Comparison of ENCODE assay signal across 1 cellular context in the genomic region with DNA sequence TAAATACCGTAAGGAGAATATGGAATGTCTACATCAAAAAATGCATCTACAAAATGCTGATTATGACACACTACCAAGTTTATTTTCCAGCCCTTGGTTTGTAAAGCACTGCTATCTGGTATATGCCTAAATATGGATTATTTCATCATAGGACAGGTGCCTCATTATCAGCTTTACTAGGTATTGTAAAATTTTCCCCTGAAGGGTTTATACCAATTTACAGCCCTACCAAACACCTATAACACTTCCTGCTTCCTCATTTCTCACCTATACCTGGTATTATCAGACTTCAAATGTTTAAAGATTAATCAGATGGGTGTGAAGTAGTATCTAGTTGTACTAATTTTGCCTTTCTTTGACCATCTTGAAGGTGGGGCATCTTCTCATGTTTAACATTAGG.
TF ChIP-seq lines count a peak whose summit lies in the region.

No MANE protein-coding gene starts in this region.

TF ChIP-seq in GM23338, 12 proteins besides CTCF, POLR2A, EP300 and RAD21:
- TF ChIP-seq, protein P1, sequence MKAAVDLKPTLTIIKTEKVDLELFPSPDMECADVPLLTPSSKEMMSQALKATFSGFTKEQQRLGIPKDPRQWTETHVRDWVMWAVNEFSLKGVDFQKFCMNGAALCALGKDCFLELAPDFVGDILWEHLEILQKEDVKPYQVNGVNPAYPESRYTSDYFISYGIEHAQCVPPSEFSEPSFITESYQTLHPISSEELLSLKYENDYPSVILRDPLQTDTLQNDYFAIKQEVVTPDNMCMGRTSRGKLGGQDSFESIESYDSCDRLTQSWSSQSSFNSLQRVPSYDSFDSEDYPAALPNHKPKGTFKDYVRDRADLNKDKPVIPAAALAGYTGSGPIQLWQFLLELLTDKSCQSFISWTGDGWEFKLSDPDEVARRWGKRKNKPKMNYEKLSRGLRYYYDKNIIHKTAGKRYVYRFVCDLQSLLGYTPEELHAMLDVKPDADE (IDR thresholded peaks at IDR 0.05): no peak
- TF ChIP-seq EZH2phosphoT487 (IDR thresholded peaks at IDR 0.05; ENCODE audit: unreplicated experiment) (no peak), STAT1 (IDR thresholded peaks at IDR 0.05; ENCODE audit: unreplicated experiment) (no peak), ZNF114 (CRISPR knock-in tag; IDR thresholded peaks at IDR 0.05) (no peak), POLR2AphosphoS5 (IDR thresholded peaks at IDR 0.05; ENCODE audit: low read depth) (no peak), REST (IDR thresholded peaks at IDR 0.05; ENCODE audit: unreplicated experiment) (no peak), JUNB (IDR thresholded peaks at IDR 0.05; ENCODE audit: unreplicated experiment) (no peak), CREB1 (CRISPR knock-in tag; IDR thresholded peaks at IDR 0.05; ENCODE audit: low read depth) (no peak), NANOG (IDR thresholded peaks at IDR 0.05; ENCODE audit: borderline replicate concordance) (no peak), EZH2 (IDR thresholded peaks at IDR 0.05; ENCODE audit: low read depth, unreplicated experiment) (no peak), ZNF331 (CRISPR knock-in tag; IDR thresholded peaks at IDR 0.05; ENCODE audit: low read depth) (no peak)
- TF ChIP-seq, protein P2, sequence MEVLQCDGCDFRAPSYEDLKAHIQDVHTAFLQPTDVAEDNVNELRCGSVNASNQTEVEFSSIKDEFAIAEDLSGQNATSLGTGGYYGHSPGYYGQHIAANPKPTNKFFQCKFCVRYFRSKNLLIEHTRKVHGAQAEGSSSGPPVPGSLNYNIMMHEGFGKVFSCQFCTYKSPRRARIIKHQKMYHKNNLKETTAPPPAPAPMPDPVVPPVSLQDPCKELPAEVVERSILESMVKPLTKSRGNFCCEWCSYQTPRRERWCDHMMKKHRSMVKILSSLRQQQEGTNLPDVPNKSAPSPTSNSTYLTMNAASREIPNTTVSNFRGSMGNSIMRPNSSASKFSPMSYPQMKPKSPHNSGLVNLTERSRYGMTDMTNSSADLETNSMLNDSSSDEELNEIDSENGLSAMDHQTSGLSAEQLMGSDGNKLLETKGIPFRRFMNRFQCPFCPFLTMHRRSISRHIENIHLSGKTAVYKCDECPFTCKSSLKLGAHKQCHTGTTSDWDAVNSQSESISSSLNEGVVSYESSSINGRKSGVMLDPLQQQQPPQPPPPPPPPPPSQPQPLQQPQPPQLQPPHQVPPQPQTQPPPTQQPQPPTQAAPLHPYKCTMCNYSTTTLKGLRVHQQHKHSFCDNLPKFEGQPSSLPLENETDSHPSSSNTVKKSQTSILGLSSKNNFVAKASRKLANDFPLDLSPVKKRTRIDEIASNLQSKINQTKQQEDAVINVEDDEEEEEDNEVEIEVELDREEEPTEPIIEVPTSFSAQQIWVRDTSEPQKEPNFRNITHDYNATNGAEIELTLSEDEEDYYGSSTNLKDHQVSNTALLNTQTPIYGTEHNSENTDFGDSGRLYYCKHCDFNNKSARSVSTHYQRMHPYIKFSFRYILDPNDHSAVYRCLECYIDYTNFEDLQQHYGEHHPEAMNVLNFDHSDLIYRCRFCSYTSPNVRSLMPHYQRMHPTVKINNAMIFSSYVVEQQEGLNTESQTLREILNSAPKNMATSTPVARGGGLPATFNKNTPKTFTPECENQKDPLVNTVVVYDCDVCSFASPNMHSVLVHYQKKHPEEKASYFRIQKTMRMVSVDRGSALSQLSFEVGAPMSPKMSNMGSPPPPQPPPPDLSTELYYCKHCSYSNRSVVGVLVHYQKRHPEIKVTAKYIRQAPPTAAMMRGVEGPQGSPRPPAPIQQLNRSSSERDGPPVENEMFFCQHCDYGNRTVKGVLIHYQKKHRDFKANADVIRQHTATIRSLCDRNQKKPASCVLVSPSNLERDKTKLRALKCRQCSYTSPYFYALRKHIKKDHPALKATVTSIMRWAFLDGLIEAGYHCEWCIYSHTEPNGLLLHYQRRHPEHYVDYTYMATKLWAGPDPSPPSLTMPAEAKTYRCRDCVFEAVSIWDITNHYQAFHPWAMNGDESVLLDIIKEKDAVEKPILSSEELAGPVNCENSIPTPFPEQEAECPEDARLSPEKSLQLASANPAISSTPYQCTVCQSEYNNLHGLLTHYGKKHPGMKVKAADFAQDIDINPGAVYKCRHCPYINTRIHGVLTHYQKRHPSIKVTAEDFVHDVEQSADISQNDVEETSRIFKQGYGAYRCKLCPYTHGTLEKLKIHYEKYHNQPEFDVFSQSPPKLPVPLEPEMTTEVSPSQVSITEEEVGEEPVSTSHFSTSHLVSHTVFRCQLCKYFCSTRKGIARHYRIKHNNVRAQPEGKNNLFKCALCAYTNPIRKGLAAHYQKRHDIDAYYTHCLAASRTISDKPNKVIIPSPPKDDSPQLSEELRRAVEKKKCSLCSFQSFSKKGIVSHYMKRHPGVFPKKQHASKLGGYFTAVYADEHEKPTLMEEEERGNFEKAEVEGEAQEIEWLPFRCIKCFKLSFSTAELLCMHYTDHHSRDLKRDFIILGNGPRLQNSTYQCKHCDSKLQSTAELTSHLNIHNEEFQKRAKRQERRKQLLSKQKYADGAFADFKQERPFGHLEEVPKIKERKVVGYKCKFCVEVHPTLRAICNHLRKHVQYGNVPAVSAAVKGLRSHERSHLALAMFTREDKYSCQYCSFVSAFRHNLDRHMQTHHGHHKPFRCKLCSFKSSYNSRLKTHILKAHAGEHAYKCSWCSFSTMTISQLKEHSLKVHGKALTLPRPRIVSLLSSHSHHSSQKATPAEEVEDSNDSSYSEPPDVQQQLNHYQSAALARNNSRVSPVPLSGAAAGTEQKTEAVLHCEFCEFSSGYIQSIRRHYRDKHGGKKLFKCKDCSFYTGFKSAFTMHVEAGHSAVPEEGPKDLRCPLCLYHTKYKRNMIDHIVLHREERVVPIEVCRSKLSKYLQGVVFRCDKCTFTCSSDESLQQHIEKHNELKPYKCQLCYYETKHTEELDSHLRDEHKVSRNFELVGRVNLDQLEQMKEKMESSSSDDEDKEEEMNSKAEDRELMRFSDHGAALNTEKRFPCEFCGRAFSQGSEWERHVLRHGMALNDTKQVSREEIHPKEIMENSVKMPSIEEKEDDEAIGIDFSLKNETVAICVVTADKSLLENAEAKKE (CRISPR knock-in tag; IDR thresholded peaks at IDR 0.05): no peak
